20 cellular contexts compared by ENCODE assay signal in the genomic region with DNA sequence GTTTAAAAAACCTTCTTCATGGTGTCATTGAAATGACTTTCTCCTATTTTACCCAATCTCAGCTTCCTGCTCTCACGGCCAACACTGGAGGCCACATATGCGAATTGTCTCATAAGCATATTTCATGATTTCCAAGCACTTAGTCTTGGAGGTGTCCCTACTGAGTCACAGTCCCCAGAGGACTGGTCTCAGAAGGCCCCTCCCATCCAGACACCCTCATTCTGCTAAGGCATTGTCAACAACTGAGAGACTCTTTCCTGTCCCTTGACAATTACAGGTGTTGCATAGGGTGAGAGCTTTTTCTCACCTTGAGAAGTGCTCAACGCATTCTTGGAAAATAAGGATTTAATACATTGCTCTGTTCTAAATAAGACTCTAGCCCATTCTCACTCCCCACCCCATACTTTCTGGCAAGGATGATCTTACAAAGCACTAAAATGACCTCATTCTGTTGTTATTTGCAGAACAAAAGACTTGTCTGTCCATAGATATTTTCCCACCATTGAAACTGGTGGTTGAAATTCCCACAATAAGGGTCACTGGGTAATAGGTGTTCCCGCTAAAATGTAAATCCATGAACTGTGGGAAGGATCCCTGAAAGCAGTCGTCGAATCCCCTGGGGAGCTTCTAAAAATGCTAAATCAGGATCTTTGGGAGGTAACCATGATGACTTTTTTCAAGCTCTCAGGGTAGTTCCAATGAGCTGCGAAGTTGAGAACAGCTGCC. TPM values are rescaled to one million over a fixed set of nuclear protein-coding genes. Genes with fewer than 3 reads are reported as not detected.
A peak's percentile ranks its signal among the peaks of the same experiment; 100 is the strongest.
DNase-seq lines count a peak whose midpoint lies in the region; TF ChIP-seq lines count a peak whose summit lies in the region.
"Had no signal": no experiment of that assay in that cellular context is flagged by ENCODE, and none has a peak within 500 bp of the region (broad histone marks: within the 10 kb centered on the region; RNA-seq: fewer than 3 reads in every experiment).

No MANE protein-coding gene starts in this region.

- TF ChIP-seq CTCF in epithelial cell of esophagus (IDR thresholded peaks at IDR 0.05; ENCODE audit: insufficient read depth, low read depth, low read length, missing control alignments): no peak

- no peaks in the 10 kb centered on the region for H3K36me3 ChIP-seq in CD4-positive, alpha-beta memory T cell (ENCODE audit: insufficient read depth, low read length)
- H3K36me3 ChIP-seq: prostate gland, tibial artery had no signal

- POLR2A ChIA-PET in CD4-positive, alpha-beta memory T cell (lab: Charles Lee; ENCODE audit: partially characterized antibody): no interaction called here

- peaks cover 18 to 32% of the 10 kb centered on the region in 2 donors for H3K27me3 Mint-ChIP-seq in CD4-positive, alpha-beta memory T cell

- no peak overlapping the region for H3K27ac ChIP-seq in CD4-positive, alpha-beta memory T cell (ENCODE audit: low read depth, low read length)
- no peak overlapping the region for H3K27ac ChIP-seq in caudate nucleus (ENCODE audit: low read depth, low read length)
- H3K27ac ChIP-seq: prostate gland, RWPE1, tibial artery had no signal

- peaks cover 2% of the 10 kb centered on the region for H3K27me3 ChIP-seq in CD4-positive, alpha-beta memory T cell (ENCODE audit: insufficient read depth, low read length)

- no peak overlapping the region for H3K4me3 ChIP-seq in epithelial cell of esophagus (ENCODE audit: low read length)
- H3K4me3 ChIP-seq in CD4-positive, alpha-beta memory T cell (ENCODE audit: low read length in 2 of 2): no peak overlapping the region
- H3K4me3 ChIP-seq: prostate gland, tibial artery had no signal

- intact Hi-C loops in CD4-positive, alpha-beta memory T cell (cut with micrococcal nuclease): no loop called here

- no peaks in the 10 kb centered on the region for H3K36me3 Mint-ChIP-seq in CD4-positive, alpha-beta memory T cell

- CTCF ChIA-PET in CD4-positive, alpha-beta memory T cell (lab: Charles Lee; ENCODE audit: partially characterized antibody): interaction anchor here (0.5 to 0.6 kb wide), 2 partner anchors 177 to 444 kb away, joined by 3 read pairs; no protein-coding TSS in a partner anchor

- H3K9me3 ChIP-seq in CD4-positive, alpha-beta memory T cell (ENCODE audit: control insufficient read depth in 1 of 2, low read length in 2 of 2): no peaks in the 10 kb centered on the region
- H3K9me3 ChIP-seq: prostate gland, tibial artery had no signal

- no peak overlapping the region for H3K27ac Mint-ChIP-seq in CD4-positive, alpha-beta memory T cell
- H3K27ac Mint-ChIP-seq: activated T-cell treated with anti-CD3 and anti-CD28 coated beads, Interleukin-2, amount 50 U/mL, for 72 hours had no signal

- H3K4me1 Mint-ChIP-seq in CD4-positive, alpha-beta memory T cell: no peaks in the 10 kb centered on the region

- peak overlapping the region in 1 of 8 donors; percentile 32 for H3K4me3 Mint-ChIP-seq in CD4-positive, alpha-beta memory T cell
- H3K4me3 Mint-ChIP-seq: activated T-cell treated with anti-CD3 and anti-CD28 coated beads, Interleukin-2, amount 50 U/mL, for 72 hours had no signal

- H3K9me3 Mint-ChIP-seq in CD4-positive, alpha-beta memory T cell: peaks cover 0 to 2% (median 0%) of the 10 kb centered on the region in 8 donors
- H3K9me3 Mint-ChIP-seq: activated T-cell treated with anti-CD3 and anti-CD28 coated beads, Interleukin-2, amount 50 U/mL, for 72 hours had no signal

- peak; percentile 57 for DNase-seq in ELF-1 (ENCODE audit: low read depth, low spot score)
- DNase-seq in RPMI7951 (ENCODE audit: low read depth): peak; percentile 31
- peak; percentile 66 for DNase-seq in epithelial cell of esophagus (ENCODE audit: low read depth)
- DNase-seq in pons (ENCODE audit: low spot score): peak; percentile 87
- DNase-seq in SHP77 treated with DMSO at 0.1 percent for 48 hours (lab: John Stamatoyannopoulos, UW): no peak
- no peak for DNase-seq in SKM-1 (lab: John Stamatoyannopoulos, UW; ENCODE audit: unreplicated experiment)
- no peak for DNase-seq in CD4-positive, alpha-beta memory T cell
- DNase-seq in caudate nucleus (lab: John Stamatoyannopoulos, UW): no peak
- DNase-seq: activated CD4-positive, alpha-beta T cell treated with anti-CD3 and anti-CD28 coated beads, Interleukin-2, amount 50 U/mL, for 4 hours; activated T-cell treated with anti-CD3 and anti-CD28 coated beads, Interleukin-2, amount 50 U/mL, for 72 hours; amygdala; C1 segment of cervical spinal cord; effector CD4-positive, alpha-beta T cell; foreskin melanocyte; NCI-H1694 treated with DMSO at 0.1 percent for 48 hours; NCI-H524 treated with DMSO at 0.1 percent for 48 hours; stimulated activated CD4-positive, alpha-beta T cell treated with anti-CD3 and anti-CD28 coated beads, Interleukin-2, amount 100 ng/mL, for 24 hours; tibial artery had no signal

- no peaks in the 10 kb centered on the region for H3K4me1 ChIP-seq in CD4-positive, alpha-beta memory T cell (ENCODE audit: insufficient read depth, low read length)
- H3K4me1 ChIP-seq: prostate gland, tibial artery had no signal

RNA-seq across cellular contexts. Expression of gene SLC22A23, which starts 32.3 kb away (rescaled TPM):
- 0.29 and 0.72 TPM in 2 replicates for total RNA-seq in RPMI7951 (2014; rRNA removed; shearing (Covaris generic))
- total RNA-seq in CD4-positive, alpha-beta memory T cell: 10 to 100 TPM in 1 of 2 experiments, 1 to 10 TPM in 1; 7.9 to 12.5 TPM
- polyA plus RNA-seq in CD4-positive, alpha-beta memory T cell: 1 to 10 TPM in 1 of 2 donors, under 1 TPM in 1; 0.32 to 3.4 TPM

Comparison
In these comparisons a context has a peak if more than half of its experiments do, and no peak if none do; other contexts are left out.
1. DNase-seq: peak in ELF-1 (single experiment), RPMI7951 (single experiment), epithelial cell of esophagus (single experiment) and pons (single experiment); none in SHP77 treated with DMSO at 0.1 percent for 48 hours (single experiment), SKM-1 (single experiment), CD4-positive, alpha-beta memory T cell (0 of 5) and caudate nucleus (0 of 61).